In genomic region chr2:111735838-111736711, GRCh38 we compare ENCODE assay signal across 8 cellular contexts.
A peak's percentile ranks its signal among the peaks of the same experiment; 100 is the strongest.
DNase-seq lines count a peak whose midpoint lies in the region; ATAC-seq, FAIRE-seq and TF ChIP-seq lines count a peak whose summit lies in the region.
"Not testable (repeated sequence)": the region's sequence is repeated elsewhere in the genome, so short reads cannot be mapped to it uniquely, and the experiment has no call there.

No MANE protein-coding gene starts in this region.

- peak; percentile 25 to 56; a peak in 4 of 5 replicates for TF ChIP-seq RAD21 in A549 (conservative IDR thresholded peaks at IDR 0.05 in 1 of 2, IDR thresholded peaks at IDR 0.05 in 1 of 2)

- H3K9me3 ChIP-seq in A549; colonic mucosa; right cardiac atrium (ENCODE audit: control insufficient read depth, low read length); pancreas: not testable (repeated sequence)

- not testable (repeated sequence) for H3K4me1 ChIP-seq in A549; colonic mucosa; right cardiac atrium (ENCODE audit: control insufficient read depth, insufficient read depth, low read length); pancreas

- CTCF ChIA-PET in A549 (lab: Yijun Ruan, JAX); activated CD8-positive, alpha-beta T cell treated with anti-CD3 and anti-CD28 coated beads for 36 hours (lab: Charles Lee): not testable (repeated sequence)

- H3K27me3 Mint-ChIP-seq in activated CD8-positive, alpha-beta T cell treated with anti-CD3 and anti-CD28 coated beads for 36 hours, result not testable (repeated sequence)

- not testable (repeated sequence) for TF ChIP-seq POLR2A in A549 (IDR thresholded peaks at IDR 0.05; ENCODE audit: low read length)

- intact Hi-C loops in activated CD8-positive, alpha-beta T cell treated with anti-CD3 and anti-CD28 coated beads for 36 hours (cut with micrococcal nuclease); colonic mucosa (cut with DNase I); right cardiac atrium (cut with DNase I); pancreas (cut with DNase I): not testable (repeated sequence)

- WGBS in A549 (ENCODE audit: missing lambda C conversion rate), result 41% methylated on average over 7 of the region's 9 CpGs
- WGBS in right cardiac atrium, result 17% methylated on average over 7 of the region's 9 CpGs
- WGBS in pancreas, 2 donors, result 29 to 40% methylated on average over 6 to 7 of the region's 9 CpGs

- H3K9ac ChIP-seq in colonic mucosa (ENCODE audit: low read depth in 2 of 2, low read length in 2 of 2), result not testable (repeated sequence)

- H3K4me3 ChIP-seq in A549; colonic mucosa; right cardiac atrium (ENCODE audit: low read length); pancreas: not testable (repeated sequence)

- peak overlapping the region in 1 of 2 experiments; percentile 40; a peak in 2 of 6 replicates for H3K27ac ChIP-seq in A549
- H3K27ac ChIP-seq in colonic mucosa; right cardiac atrium (ENCODE audit: low read length); pancreas: not testable (repeated sequence)

- FAIRE-seq in A549 (lab: Jason Lieb, UNC), result not testable (repeated sequence)
- peak; percentile 80 for FAIRE-seq in pancreas (lab: Jason Lieb, UNC)

- TF ChIP-seq EP300 in A549 (IDR thresholded peaks at IDR 0.05), result not testable (repeated sequence)

- TF ChIP-seq CTCF in A549 (IDR thresholded peaks at IDR 0.05) (peak; percentile 45), GM12872 (IDR thresholded peaks at IDR 0.05; ENCODE audit: insufficient read depth, low read depth, low read length) (peak; percentile 31; the same call in 1 of the 3 replicates), colonic mucosa (IDR thresholded peaks at IDR 0.05) (peak; percentile 58), pancreas (IDR thresholded peaks at IDR 0.05) (peak in 2 of 4 donors; percentile 29 to 47)
- peak; percentile 62 for TF ChIP-seq CTCF in activated CD8-positive, alpha-beta T cell treated with anti-CD3 and anti-CD28 coated beads for 36 hours (IDR thresholded peaks at IDR 0.05)

- ATAC-seq in A549 (peak; percentile 84 to 96), HG02798 (IDR thresholded peaks at IDR 0.05; ENCODE audit: poor library complexity, unreplicated experiment) (peak; percentile 64), right cardiac atrium (peak; percentile 81 to 89), pancreas (peak; percentile 82 to 99 (median 96))
- ATAC-seq in activated CD8-positive, alpha-beta T cell treated with anti-CD3 and anti-CD28 coated beads for 36 hours, result peak; percentile 98

- not testable (repeated sequence) for H3K36me3 Mint-ChIP-seq in activated CD8-positive, alpha-beta T cell treated with anti-CD3 and anti-CD28 coated beads for 36 hours (ENCODE audit: low read depth)

- peak overlapping the region; percentile 55; the same call in 2 of the 3 replicates for H3K4me2 ChIP-seq in A549

- not testable (repeated sequence) for DNase-seq in A549 (ENCODE audit: low read depth in 1 of 2, low spot score in 1 of 2); activated CD8-positive, alpha-beta T cell treated with anti-CD3 and anti-CD28 coated beads for 36 hours; colonic mucosa; right cardiac atrium
- DNase-seq in NCI-H2171 (lab: John Stamatoyannopoulos, UW), result peak; percentile 3
- peak in 1 of 6 donors; percentile 30 for DNase-seq in pancreas

- H3K27ac Mint-ChIP-seq in activated CD8-positive, alpha-beta T cell treated with anti-CD3 and anti-CD28 coated beads for 36 hours, result not testable (repeated sequence)

- H3K4me3 Mint-ChIP-seq in activated CD8-positive, alpha-beta T cell treated with anti-CD3 and anti-CD28 coated beads for 36 hours, result not testable (repeated sequence)

- H3K36me3 ChIP-seq in colonic mucosa, pancreas: not testable (repeated sequence)

- not testable (repeated sequence) for H3K4me1 Mint-ChIP-seq in activated CD8-positive, alpha-beta T cell treated with anti-CD3 and anti-CD28 coated beads for 36 hours (ENCODE audit: low read depth)

- not testable (repeated sequence) for H3K27me3 ChIP-seq in colonic mucosa; right cardiac atrium (ENCODE audit: control insufficient read depth, insufficient read depth); pancreas

- not testable (repeated sequence) for H3K9me3 Mint-ChIP-seq in activated CD8-positive, alpha-beta T cell treated with anti-CD3 and anti-CD28 coated beads for 36 hours

- POLR2A ChIA-PET in A549 (lab: Yijun Ruan, JAX); activated CD8-positive, alpha-beta T cell treated with anti-CD3 and anti-CD28 coated beads for 36 hours (lab: Charles Lee): not testable (repeated sequence)

TF ChIP-seq in A549, 52 proteins besides CTCF, POLR2A, EP300 and RAD21:
- peak; percentile 27; the same call in 1 of the 3 replicates for TF ChIP-seq SMC3 (IDR thresholded peaks at IDR 0.05)
